ENCODE assay signal across 14 cellular contexts in the genomic region with DNA sequence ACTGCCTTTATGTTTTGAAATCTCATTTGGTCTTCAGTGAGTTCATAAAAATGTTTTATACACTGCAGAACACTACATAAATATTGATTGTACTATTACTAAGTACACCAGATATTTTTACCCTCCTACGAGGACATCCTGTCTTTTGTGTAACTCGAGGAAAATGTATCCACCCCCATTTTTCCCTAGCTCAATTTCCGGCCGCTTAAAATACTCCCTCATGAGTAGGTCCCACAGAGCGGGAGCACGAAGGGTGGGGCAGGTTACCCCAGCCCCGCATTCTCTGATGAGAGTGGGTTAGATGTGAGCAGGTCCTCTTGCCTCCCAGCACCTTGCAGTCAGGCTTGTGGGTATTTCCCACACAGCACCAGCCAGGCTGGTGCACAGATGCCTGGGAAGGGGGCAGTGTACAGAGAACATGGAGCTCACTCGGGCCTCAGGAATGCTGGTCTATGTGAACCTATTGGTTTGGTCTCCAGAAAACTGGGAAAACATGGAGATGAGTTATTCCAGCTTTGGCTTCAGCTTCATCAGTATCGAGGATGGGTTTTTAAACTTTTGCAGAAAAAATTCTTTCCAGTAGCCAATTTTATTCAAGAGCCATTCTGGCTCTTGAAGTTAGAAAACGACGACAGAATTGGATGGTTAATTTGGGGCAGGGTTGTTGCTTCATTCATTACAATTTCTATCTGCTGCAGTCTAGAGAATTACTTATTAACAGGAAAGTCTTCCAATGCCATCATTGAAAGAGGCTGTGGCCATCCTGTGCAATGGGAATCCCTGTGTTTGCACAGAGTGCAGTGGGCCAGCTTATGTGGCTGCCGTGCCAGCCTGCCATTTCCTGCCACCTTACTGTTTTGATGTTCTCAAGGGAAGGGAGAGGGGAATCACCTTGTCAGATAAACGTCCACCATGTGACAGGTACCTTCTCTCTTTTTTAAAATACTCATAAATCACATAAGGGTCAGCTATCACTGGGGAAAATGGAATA.
DNase-seq lines count a peak whose midpoint lies in the region; ATAC-seq and TF ChIP-seq lines count a peak whose summit lies in the region.
"Had no signal": no experiment of that assay in that cellular context is flagged by ENCODE, and none has a peak within 500 bp of the region (broad histone marks: within the 10 kb centered on the region; RNA-seq: fewer than 3 reads in every experiment).

No MANE protein-coding gene starts in this region.

- H3K4me3 ChIP-seq in A673 (ENCODE audit: low read depth, low read length, poor library complexity, severe bottlenecking) (no peak overlapping the region), lower lobe of right lung (no peak overlapping the region), sigmoid colon (no peak overlapping the region)
- H3K4me3 ChIP-seq: ovary had no signal

- ATAC-seq in lower lobe of right lung = peak; percentile 29 to 40
- ATAC-seq: activated CD4-positive, CD25-positive, alpha-beta regulatory T cell treated with anti-CD3 and anti-CD28 coated beads, Interleukin-2, amount 50 U/mL, for 24 hours had no signal

- no peak for TF ChIP-seq EP300 in sigmoid colon (IDR thresholded peaks at IDR 0.05)

- TF ChIP-seq CTCF in A673 (conservative IDR thresholded peaks at IDR 0.05; ENCODE audit: low read depth, low read length) (no peak), lower lobe of right lung (IDR thresholded peaks at IDR 0.05) (no peak), sigmoid colon (IDR thresholded peaks at IDR 0.05) (no peak)

- H3K4me1 ChIP-seq in A673 (ENCODE audit: insufficient read depth, low read length, poor library complexity, severe bottlenecking) (peaks cover 12% of the 10 kb centered on the region), lower lobe of right lung (peaks cover 8% of the 10 kb centered on the region), sigmoid colon (peaks cover 0 to 4% (median under 1%) of the 10 kb centered on the region in 4 donors)

- DNase-seq in A673 (ENCODE audit: low spot score) = peak; percentile 48
- DNase-seq in NCI-H226 = peak; percentile 33
- peak; percentile 7 to 28 for DNase-seq in dermis microvascular lymphatic vessel endothelial cell (ENCODE audit: low read depth in 2 of 2)
- no peak for DNase-seq in lower lobe of right lung
- DNase-seq in sigmoid colon = no peak
- no peak for DNase-seq in HEK293T (ENCODE audit: extremely low spot score)
- DNase-seq in NOMO-1 treated with DMSO at 0.1 percent for 48 hours (lab: John Stamatoyannopoulos, UW; ENCODE audit: unreplicated experiment) = no peak
- DNase-seq in NCI-H1105 treated with DMSO at 0.1 percent for 48 hours (lab: John Stamatoyannopoulos, UW) = no peak
- DNase-seq: endodermal cell, islet precursor cell, NCI-H774, ovary, T-helper 2 cell had no signal

- H3K9me3 ChIP-seq in A673 (ENCODE audit: low read depth, low read length, poor library complexity, severe bottlenecking) (no peaks in the 10 kb centered on the region), lower lobe of right lung (no peaks in the 10 kb centered on the region), sigmoid colon (no peaks in the 10 kb centered on the region)
- H3K9me3 ChIP-seq: ovary had no signal

- intact Hi-C loops in A673 (cut with micrococcal nuclease; ENCODE audit: unreplicated experiment) = no loop called here
- intact Hi-C loops in lower lobe of right lung (cut with DNase I) = no loop called here
- intact Hi-C loops in sigmoid colon (cut with DNase I) = no loop called here

- TF ChIP-seq POLR2A in sigmoid colon (IDR thresholded peaks at IDR 0.05) = no peak

- 82 to 84% methylated on average over 13 of the region's 13 CpGs for WGBS in sigmoid colon, 2 donors

- no peaks in the 10 kb centered on the region for H3K27me3 ChIP-seq in A673 (replicated peaks; ENCODE audit: insufficient read depth, low read depth, low read length, poor library complexity)
- H3K27me3 ChIP-seq in lower lobe of right lung (ENCODE audit: low read depth) = no peaks in the 10 kb centered on the region
- no peaks in the 10 kb centered on the region for H3K27me3 ChIP-seq in sigmoid colon
- H3K27me3 ChIP-seq: ovary had no signal

- BruUV-seq in A673 (replicated peaks; lab: Mats Ljungman, UMichigan) = no TSS peak

- H3K36me3 ChIP-seq in A673 (ENCODE audit: insufficient read depth, low read length, poor library complexity, severe bottlenecking) = no peaks in the 10 kb centered on the region
- no peaks in the 10 kb centered on the region for H3K36me3 ChIP-seq in lower lobe of right lung
- no peaks in the 10 kb centered on the region for H3K36me3 ChIP-seq in sigmoid colon
- H3K36me3 ChIP-seq: ovary had no signal

- CTCF ChIA-PET in A673 (lab: Charles Lee) = no interaction called here
- CTCF ChIA-PET in HEK293T (lab: Yijun Ruan, JAX) = no interaction called here

- no peak overlapping the region for H3K27ac ChIP-seq in A673 (ENCODE audit: low read depth, low read length, poor library complexity, severe bottlenecking)
- no peak overlapping the region for H3K27ac ChIP-seq in lower lobe of right lung
- H3K27ac ChIP-seq in sigmoid colon = no peak overlapping the region
- H3K27ac ChIP-seq: ovary had no signal

- POLR2A ChIA-PET in A673 (lab: Charles Lee; ENCODE audit: low non-redundant PET) (interaction anchor here (0.5 kb wide), 1 partner anchor 230 kb away, joined by 3 read pairs; no protein-coding TSS in a partner anchor), HEK293T (lab: Yijun Ruan, JAX) (no interaction called here)

TF ChIP-seq in HEK293T, 16 proteins besides CTCF, POLR2A, EP300 and RAD21:
- TF ChIP-seq L3MBTL2 (conservative IDR thresholded peaks at IDR 0.05) (no peak), BHLHE40 (IDR thresholded peaks at IDR 0.05; ENCODE audit: borderline replicate concordance) (no peak), SP1 (IDR thresholded peaks at IDR 0.05) (no peak), LEF1 (IDR thresholded peaks at IDR 0.05; ENCODE audit: borderline replicate concordance) (no peak), ELF4 (IDR thresholded peaks at IDR 0.05) (no peak), FOXK2 (IDR thresholded peaks at IDR 0.05) (no peak), HDGF (IDR thresholded peaks at IDR 0.05; ENCODE audit: borderline replicate concordance) (no peak), SUZ12 (IDR thresholded peaks at IDR 0.05) (no peak), CTBP1 (IDR thresholded peaks at IDR 0.05; ENCODE audit: borderline replicate concordance) (no peak), ZNF384 (IDR thresholded peaks at IDR 0.05) (no peak), TARDBP (IDR thresholded peaks at IDR 0.05) (no peak), FOXM1 (IDR thresholded peaks at IDR 0.05; ENCODE audit: borderline replicate concordance) (no peak), FOXA1 (IDR thresholded peaks at IDR 0.05) (no peak), ARNT (IDR thresholded peaks at IDR 0.05) (no peak), NFRKB (IDR thresholded peaks at IDR 0.05) (no peak)
- TF ChIP-seq, protein P1, sequence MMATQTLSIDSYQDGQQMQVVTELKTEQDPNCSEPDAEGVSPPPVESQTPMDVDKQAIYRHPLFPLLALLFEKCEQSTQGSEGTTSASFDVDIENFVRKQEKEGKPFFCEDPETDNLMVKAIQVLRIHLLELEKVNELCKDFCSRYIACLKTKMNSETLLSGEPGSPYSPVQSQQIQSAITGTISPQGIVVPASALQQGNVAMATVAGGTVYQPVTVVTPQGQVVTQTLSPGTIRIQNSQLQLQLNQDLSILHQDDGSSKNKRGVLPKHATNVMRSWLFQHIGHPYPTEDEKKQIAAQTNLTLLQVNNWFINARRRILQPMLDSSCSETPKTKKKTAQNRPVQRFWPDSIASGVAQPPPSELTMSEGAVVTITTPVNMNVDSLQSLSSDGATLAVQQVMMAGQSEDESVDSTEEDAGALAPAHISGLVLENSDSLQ (IDR thresholded peaks at IDR 0.05) = no peak

Comparison
In these comparisons a context has a peak if more than half of its experiments do, and no peak if none do; other contexts are left out.
1. DNase-seq: peak in A673 (single experiment), NCI-H226 (single experiment) and dermis microvascular lymphatic vessel endothelial cell (2 of 2); none in lower lobe of right lung (single experiment), sigmoid colon (single experiment), HEK293T (single experiment), NOMO-1 treated with DMSO at 0.1 percent for 48 hours (single experiment) and NCI-H1105 treated with DMSO at 0.1 percent for 48 hours (single experiment).